ENCODE assay signal across 8 cellular contexts in genomic region chr3:42773409-42773751, GRCh38. TPM values are rescaled to one million over a fixed set of nuclear protein-coding genes. Genes with fewer than 3 reads are reported as not detected.
A peak's percentile ranks its signal among the peaks of the same experiment; 100 is the strongest.
DNase-seq lines count a peak whose midpoint lies in the region; ATAC-seq and TF ChIP-seq lines count a peak whose summit lies in the region.

No MANE protein-coding gene starts in this region.

- H3K4me3 ChIP-seq in GM06990 (replicated peaks; ENCODE audit: low read depth, low read length) = peak overlapping the region; percentile 70

- POLR2A ChIA-PET in activated naive CD8-positive, alpha-beta T cell treated with anti-CD3 and anti-CD28 coated beads, Interleukin-2, amount 10 ng/mL, durations not matched to agents 7 days and 5 days (lab: Charles Lee) = no interaction called here

- H3K27me3 ChIP-seq in GM06990 (replicated peaks; ENCODE audit: control insufficient read depth, insufficient read depth, low read length) = no peaks in the 10 kb centered on the region

- H3K9me3 Mint-ChIP-seq in activated naive CD8-positive, alpha-beta T cell treated with anti-CD3 and anti-CD28 coated beads, Interleukin-2, amount 10 ng/mL, durations not matched to agents 7 days and 5 days = no peaks in the 10 kb centered on the region
- H3K9me3 Mint-ChIP-seq in memory B cell = no peaks in the 10 kb centered on the region

- peak overlapping the region; percentile 85 for H3K27ac Mint-ChIP-seq in activated naive CD8-positive, alpha-beta T cell treated with anti-CD3 and anti-CD28 coated beads, Interleukin-2, amount 10 ng/mL, durations not matched to agents 7 days and 5 days
- peak overlapping the region; percentile 94 for H3K27ac Mint-ChIP-seq in memory B cell

- no peak for TF ChIP-seq CTCF in GM06990 (IDR thresholded peaks at IDR 0.05; ENCODE audit: insufficient read depth, low read length, poor library complexity, severe bottlenecking)

- peaks cover 2% of the 10 kb centered on the region for H3K27me3 Mint-ChIP-seq in activated naive CD8-positive, alpha-beta T cell treated with anti-CD3 and anti-CD28 coated beads, Interleukin-2, amount 10 ng/mL, durations not matched to agents 7 days and 5 days
- H3K27me3 Mint-ChIP-seq in memory B cell = no peaks in the 10 kb centered on the region

- DNase-seq in GM06990 (ENCODE audit: extremely low read depth, insufficient read length) (no peak), memory B cell (ENCODE audit: low spot score in 2 of 2) (no peak), NAMALWA (ENCODE audit: low spot score) (no peak), T-helper 9 cell (no peak), SW480 (ENCODE audit: low spot score) (no peak)
- DNase-seq in activated naive CD8-positive, alpha-beta T cell treated with anti-CD3 and anti-CD28 coated beads, Interleukin-2, amount 10 ng/mL, durations not matched to agents 7 days and 5 days = no peak
- DNase-seq in activated CD8-positive, alpha-beta memory T cell treated with anti-CD3 and anti-CD28 coated beads for 24 hours = no peak

- H3K36me3 ChIP-seq in GM06990 (ENCODE audit: control insufficient read depth, insufficient read depth, low read length) = no peaks in the 10 kb centered on the region

- ATAC-seq in HG02884 (IDR thresholded peaks at IDR 0.05; ENCODE audit: unreplicated experiment) (peak; percentile 17), memory B cell (ENCODE audit: low read depth) (peak; percentile 6)
- ATAC-seq in activated naive CD8-positive, alpha-beta T cell treated with anti-CD3 and anti-CD28 coated beads, Interleukin-2, amount 10 ng/mL, durations not matched to agents 7 days and 5 days (ENCODE audit: low read depth) = peak; percentile 30

- peak overlapping the region; percentile 92 for H3K4me3 Mint-ChIP-seq in activated naive CD8-positive, alpha-beta T cell treated with anti-CD3 and anti-CD28 coated beads, Interleukin-2, amount 10 ng/mL, durations not matched to agents 7 days and 5 days
- peak overlapping the region; percentile 85 for H3K4me3 Mint-ChIP-seq in memory B cell

- H3K4me1 Mint-ChIP-seq in activated naive CD8-positive, alpha-beta T cell treated with anti-CD3 and anti-CD28 coated beads, Interleukin-2, amount 10 ng/mL, durations not matched to agents 7 days and 5 days = peaks cover 13% of the 10 kb centered on the region
- peaks cover 5% of the 10 kb centered on the region for H3K4me1 Mint-ChIP-seq in memory B cell

- no peaks in the 10 kb centered on the region for H3K36me3 Mint-ChIP-seq in activated naive CD8-positive, alpha-beta T cell treated with anti-CD3 and anti-CD28 coated beads, Interleukin-2, amount 10 ng/mL, durations not matched to agents 7 days and 5 days
- H3K36me3 Mint-ChIP-seq in memory B cell = no peaks in the 10 kb centered on the region

RNA-seq across cellular contexts. Expression of gene CCDC13, which starts 0.3 kb away (rescaled TPM):
- total RNA-seq in activated naive CD8-positive, alpha-beta T cell treated with anti-CD3 and anti-CD28 coated beads, Interleukin-2, amount 10 ng/mL, durations not matched to agents 7 days and 5 days = under 1 TPM in 1 of 2 experiments, not detected in 1; 0.85 TPM

RNA-seq across cellular contexts. Expression of gene HIGD1A, which starts 30.9 kb away (rescaled TPM):
- 10 to 100 TPM; 40.3 to 44.5 TPM for total RNA-seq in activated naive CD8-positive, alpha-beta T cell treated with anti-CD3 and anti-CD28 coated beads, Interleukin-2, amount 10 ng/mL, durations not matched to agents 7 days and 5 days

RNA-seq across cellular contexts. Expression of gene ACKR2, which starts 35.9 kb away (rescaled TPM):
- total RNA-seq in activated naive CD8-positive, alpha-beta T cell treated with anti-CD3 and anti-CD28 coated beads, Interleukin-2, amount 10 ng/mL, durations not matched to agents 7 days and 5 days = 1 to 10 TPM; 3.7 to 3.9 TPM
